In the genomic region with DNA sequence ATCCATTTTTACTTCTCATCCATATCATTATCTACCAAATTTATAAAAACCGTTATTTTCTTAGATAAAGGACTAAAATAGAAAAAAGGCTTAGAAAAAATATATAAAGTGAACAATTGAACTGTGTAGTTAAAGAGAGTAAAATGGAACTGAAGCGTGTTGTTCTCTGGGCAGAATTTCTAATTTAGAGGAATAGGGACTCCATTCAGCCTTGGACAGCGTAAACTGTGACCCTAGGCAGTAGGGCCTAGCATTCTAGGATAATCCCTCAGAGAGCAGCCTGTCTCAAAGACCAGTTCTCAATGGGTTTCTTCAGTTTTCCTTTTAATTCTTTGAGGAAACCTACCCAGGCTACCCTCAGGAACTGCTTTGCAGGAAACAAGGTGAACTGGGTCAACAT, we compare ENCODE assay signal across 14 cellular contexts. TPM values are rescaled to one million over a fixed set of nuclear protein-coding genes. Genes with fewer than 3 reads are reported as not detected.
"Had no signal": no experiment of that assay in that cellular context is flagged by ENCODE, and none has a peak within 500 bp of the region (broad histone marks: within the 10 kb centered on the region; RNA-seq: fewer than 3 reads in every experiment).

No MANE protein-coding gene starts in this region.

- H3K4me2 ChIP-seq: SK-N-SH had no signal

- H3K9ac ChIP-seq: SK-N-SH had no signal

- H3K27ac ChIP-seq: esophagus muscularis mucosa, heart left ventricle, vagina had no signal

- FAIRE-seq: islet of Langerhans had no signal

- ATAC-seq: activated CD8-positive, alpha-beta T cell treated with anti-CD3 and anti-CD28 coated beads, Interleukin-2, amount 10 ng/mL, durations not matched to agents 7 days and 5 days; heart left ventricle; left lobe of liver; natural killer cell had no signal

- H3K9me3 ChIP-seq: esophagus muscularis mucosa, heart left ventricle, SK-N-SH, thyroid gland, vagina had no signal

- H3K27me3 ChIP-seq: esophagus muscularis mucosa, heart left ventricle, thyroid gland, vagina had no signal

- H3K4me3 ChIP-seq: esophagus muscularis mucosa, heart left ventricle, thyroid gland, vagina had no signal

- H3K36me3 ChIP-seq: esophagus muscularis mucosa, heart left ventricle, thyroid gland, vagina had no signal

- DNase-seq: activated CD4-positive, alpha-beta T cell treated with anti-CD3 and anti-CD28 coated beads for 48 hours; activated CD8-positive, alpha-beta T cell treated with anti-CD3 and anti-CD28 coated beads, Interleukin-2, amount 10 ng/mL, durations not matched to agents 7 days and 5 days; activated naive CD4-positive, alpha-beta T cell; central memory CD4-positive, alpha-beta T cell; heart left ventricle; natural killer cell; occipital lobe; SK-N-SH; stimulated activated CD4-positive, alpha-beta T cell treated with anti-CD3 and anti-CD28 coated beads, Interleukin-4, amount 100 ng/mL, for 24 hours; thyroid gland had no signal

RNA-seq across cellular contexts. Expression of a gene that starts 11.1 kb away (rescaled TPM):
- total RNA-seq: activated CD8-positive, alpha-beta T cell treated with anti-CD3 and anti-CD28 coated beads, Interleukin-2, amount 10 ng/mL, durations not matched to agents 7 days and 5 days had no signal
